In genomic region chr14:89956294-89957009, GRCh38 we compare ENCODE assay signal across 8 cellular contexts. TPM values are rescaled to one million over a fixed set of nuclear protein-coding genes. Genes with fewer than 3 reads are reported as not detected.
A peak's percentile ranks its signal among the peaks of the same experiment; 100 is the strongest.
DNase-seq lines count a peak whose midpoint lies in the region; ATAC-seq and TF ChIP-seq lines count a peak whose summit lies in the region.

No MANE protein-coding gene starts in this region.

- intact Hi-C loops in left ventricle myocardium superior (cut with micrococcal nuclease) = no loop called here

- H3K4me1 ChIP-seq in DOHH2 (ENCODE audit: control insufficient read depth, low read length) = peaks cover 25% of the 10 kb centered on the region
- H3K4me1 ChIP-seq in Karpas-422 (ENCODE audit: low read length) = peaks cover 38% of the 10 kb centered on the region

- no peaks in the 10 kb centered on the region for H3K27me3 ChIP-seq in DOHH2 (ENCODE audit: control insufficient read depth, low read length)
- H3K27me3 ChIP-seq in Karpas-422 (ENCODE audit: low read length) = no peaks in the 10 kb centered on the region

- H3K36me3 ChIP-seq in DOHH2 (ENCODE audit: control insufficient read depth, low read length) (peaks cover 40% of the 10 kb centered on the region), Karpas-422 (ENCODE audit: insufficient read depth, low read length) (peaks cover 33% of the 10 kb centered on the region)

- H3K4me2 ChIP-seq in DOHH2 (ENCODE audit: low read length) (peak overlapping the region; percentile 98), Karpas-422 (ENCODE audit: low read depth, low read length, poor library complexity, severe bottlenecking) (peak overlapping the region; percentile 84)

- H3K4me3 ChIP-seq in DOHH2 (ENCODE audit: low read length) (peak overlapping the region; percentile 82), Karpas-422 (ENCODE audit: low read length) (peak overlapping the region; percentile 68), retinal pigment epithelial cell (ENCODE audit: low read length) (peak overlapping the region; percentile 70)

- ATAC-seq in GM21786 (IDR thresholded peaks at IDR 0.05; ENCODE audit: unreplicated experiment) (peak; percentile 31), left ventricle myocardium superior (peak; percentile 4)

- TF ChIP-seq CTCF in DOHH2 (IDR thresholded peaks at IDR 0.05; ENCODE audit: low read depth, low read length, poor library complexity, severe bottlenecking) (peak; percentile 3), retinal pigment epithelial cell (conservative IDR thresholded peaks at IDR 0.05; ENCODE audit: low read depth, low read length) (no peak)

- peak; percentile 94 for DNase-seq in Karpas-422
- peak; percentile 42 to 68 for DNase-seq in SW 1271 (lab: John Stamatoyannopoulos, UW)
- DNase-seq in activated naive CD8-positive, alpha-beta T cell treated with anti-CD3 and anti-CD28 coated beads, Interleukin-2, amount 50 U/mL, for 16 hours (ENCODE audit: low read depth, low spot score) = peak; percentile 79
- peak; percentile 51 for DNase-seq in left ventricle myocardium superior
- no peak for DNase-seq in retinal pigment epithelial cell (ENCODE audit: low read depth)
- no peak for DNase-seq in NCI-H1048 (lab: John Stamatoyannopoulos, UW)

- H3K9me3 ChIP-seq in DOHH2 (ENCODE audit: control insufficient read depth, insufficient read depth, low read length) (peaks cover 15% of the 10 kb centered on the region), Karpas-422 (ENCODE audit: low read length) (no peaks in the 10 kb centered on the region)

- H3K9me2 ChIP-seq in DOHH2 (replicated peaks; ENCODE audit: control insufficient read depth, low read length) (no peaks in the 10 kb centered on the region), Karpas-422 (replicated peaks; ENCODE audit: insufficient read depth, low read length) (no peaks in the 10 kb centered on the region)

- peak overlapping the region; percentile 91 for H3K9ac ChIP-seq in Karpas-422 (ENCODE audit: low read length)

- no peaks in the 10 kb centered on the region for H4K20me1 ChIP-seq in DOHH2 (ENCODE audit: control insufficient read depth, insufficient read depth, low read depth, low read length)
- H4K20me1 ChIP-seq in Karpas-422 (ENCODE audit: insufficient read depth, low read depth, low read length) = 0 out of 2 replicates have a peak, but pooled peaks cover 5% of the 10 kb centered on the region

- H3F3A ChIP-seq in DOHH2 (ENCODE audit: control insufficient read depth, insufficient read depth) = peaks cover 6% of the 10 kb centered on the region; the same call in 1 of the 2 replicates

- H3K79me2 ChIP-seq in DOHH2 (ENCODE audit: control insufficient read depth, low read length) (peaks cover 63% of the 10 kb centered on the region), Karpas-422 (ENCODE audit: low read length) (peaks cover 73% of the 10 kb centered on the region)

- H2AFZ ChIP-seq in Karpas-422 (ENCODE audit: low read length) = peak overlapping the region; percentile 68

- peak overlapping the region; percentile 74 for H3K27ac ChIP-seq in DOHH2 (ENCODE audit: low read depth, low read length)
- H3K27ac ChIP-seq in Karpas-422 (ENCODE audit: low read length) = peak overlapping the region; percentile 78

RNA-seq across cellular contexts. Expression of gene TDP1, which starts 0.7 kb away (rescaled TPM):
- total RNA-seq in Karpas-422 (2014; rRNA removed; shearing (Covaris generic); ENCODE audit: low replicate concordance) = 68.2 and 85.9 TPM in 2 replicates
- total RNA-seq in left ventricle myocardium superior = 4.8 TPM

RNA-seq across cellular contexts. Expression of gene EFCAB11, which starts 1.9 kb away (rescaled TPM):
- 8.3 and 43.3 TPM in 2 replicates for total RNA-seq in Karpas-422 (2014; rRNA removed; shearing (Covaris generic); ENCODE audit: low replicate concordance)
- total RNA-seq in left ventricle myocardium superior = 3.6 TPM

Comparison
In these comparisons a context has a peak if more than half of its experiments do, and no peak if none do; other contexts are left out.
1. DNase-seq: peak in Karpas-422 (single experiment), SW 1271 (2 of 2), activated naive CD8-positive, alpha-beta T cell treated with anti-CD3 and anti-CD28 coated beads, Interleukin-2, amount 50 U/mL, for 16 hours (single experiment) and left ventricle myocardium superior (single experiment); none in retinal pigment epithelial cell (single experiment) and NCI-H1048 (single experiment).
2. RNA of gene TDP1, which starts 0.7 kb away (total RNA-seq): 68.2 to 85.9 TPM in Karpas-422; 4.8 TPM in left ventricle myocardium superior (single experiment); every median in the first group is over 10 times any median in the second.
3. Peak in every context shown above with its lines, with median percentiles within 50 percentile points of each other: H3K4me3 ChIP-seq.